In the genomic region with DNA sequence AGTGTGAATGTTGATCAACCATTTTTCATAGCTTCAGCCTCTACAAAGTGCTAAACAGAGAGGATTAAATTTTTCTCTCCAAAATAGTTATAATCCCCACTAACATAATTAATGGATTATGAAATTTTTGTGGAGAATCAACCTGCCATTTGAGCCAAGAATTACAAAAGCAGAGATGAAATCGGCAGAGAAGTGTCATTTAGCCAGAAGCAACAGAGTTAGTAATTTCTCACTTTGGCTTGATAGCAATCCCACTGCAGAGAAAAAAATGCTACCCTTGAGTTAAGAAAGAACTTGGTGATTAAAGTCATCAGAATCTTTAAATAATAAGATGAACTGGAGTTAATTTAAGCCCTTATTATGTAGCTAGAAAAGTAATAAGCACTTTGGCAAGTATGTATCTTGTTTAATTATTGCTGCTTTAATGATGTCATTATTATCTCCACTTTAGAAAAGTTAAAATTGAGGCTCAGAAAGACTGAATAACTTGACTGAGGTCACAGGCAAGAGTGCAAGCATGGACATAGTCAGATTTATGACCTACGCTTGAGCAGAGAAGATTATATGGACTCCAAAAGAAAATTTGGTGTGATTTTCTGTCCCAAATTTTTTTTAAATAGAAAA, we compare ENCODE assay signal across 1 cellular context.
TF ChIP-seq lines count a peak whose summit lies in the region.

No MANE protein-coding gene starts in this region.

TF ChIP-seq in HepG2, 621 proteins besides CTCF, POLR2A, EP300 and RAD21 (continued from another document):
- peak; percentile 51; the same call in 1 of the 2 replicates for TF ChIP-seq ATF7 (IDR thresholded peaks at IDR 0.05)
- no peak for TF ChIP-seq ATF7 (CRISPR knock-in tag; IDR thresholded peaks at IDR 0.05)
